ENCODE assay signal across 9 cellular contexts in the genomic region with DNA sequence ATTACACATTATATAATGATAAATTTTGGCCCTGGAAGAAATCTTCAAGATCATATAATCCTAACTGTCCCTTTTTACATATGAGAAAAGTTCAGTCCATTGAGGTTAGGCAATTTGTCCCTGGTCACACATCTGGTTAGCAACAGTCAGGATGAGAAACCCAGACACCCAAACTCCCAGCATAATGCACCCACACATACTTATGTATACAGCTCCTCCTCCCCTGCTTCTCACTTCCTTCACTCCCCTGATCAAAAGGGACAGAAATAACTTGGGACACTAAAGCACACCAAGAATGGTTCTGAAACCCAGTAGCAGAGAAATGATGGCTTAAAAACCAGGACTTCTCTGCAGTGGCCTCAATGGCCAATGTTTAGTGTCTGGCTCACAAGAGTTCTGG. TPM values are rescaled to one million over a fixed set of nuclear protein-coding genes. Genes with fewer than 3 reads are reported as not detected.
A peak's percentile ranks its signal among the peaks of the same experiment; 100 is the strongest.
DNase-seq lines count a peak whose midpoint lies in the region; ATAC-seq and TF ChIP-seq lines count a peak whose summit lies in the region.
"Had no signal": no experiment of that assay in that cellular context is flagged by ENCODE, and none has a peak within 500 bp of the region (broad histone marks: within the 10 kb centered on the region; RNA-seq: fewer than 3 reads in every experiment).

No MANE protein-coding gene starts in this region.

- H3K36me3 ChIP-seq in colonic mucosa (no peaks in the 10 kb centered on the region), mucosa of descending colon (ENCODE audit: low read depth) (no peaks in the 10 kb centered on the region), BE2C (peaks cover 19% of the 10 kb centered on the region)

- intact Hi-C loops in colonic mucosa (cut with DNase I) (no loop called here), mucosa of descending colon (cut with DNase I, micrococcal nuclease) (no loop called here)

- TF ChIP-seq CTCF in 22Rv1 (IDR thresholded peaks at IDR 0.05) (no peak), colonic mucosa (IDR thresholded peaks at IDR 0.05) (no peak), mucosa of descending colon (IDR thresholded peaks at IDR 0.05) (no peak), BE2C (IDR thresholded peaks at IDR 0.05; ENCODE audit: low read depth, low read length) (no peak)

- ATAC-seq in HG02798 (IDR thresholded peaks at IDR 0.05; ENCODE audit: poor library complexity, unreplicated experiment): peak; percentile 38
- peak; percentile 15 for ATAC-seq in mucosa of descending colon
- ATAC-seq in GM21723 (IDR thresholded peaks at IDR 0.05; ENCODE audit: unreplicated experiment): no peak

- peak overlapping the region; percentile 38 to 40 for H3K9ac ChIP-seq in colonic mucosa (ENCODE audit: low read depth in 2 of 2, low read length in 2 of 2)

- no peaks in the 10 kb centered on the region for H3K9me3 ChIP-seq in colonic mucosa
- no peaks in the 10 kb centered on the region for H3K9me3 ChIP-seq in mucosa of descending colon
- H3K9me3 ChIP-seq in BE2C: no peaks in the 10 kb centered on the region

- H3K4me1 ChIP-seq in colonic mucosa (peaks cover 6% of the 10 kb centered on the region), mucosa of descending colon (ENCODE audit: low read depth) (peaks cover 31% of the 10 kb centered on the region), BE2C (peaks cover 10% of the 10 kb centered on the region; the same call in 1 of the 2 replicates)

- no peaks in the 10 kb centered on the region for H3K27me3 ChIP-seq in colonic mucosa
- no peaks in the 10 kb centered on the region for H3K27me3 ChIP-seq in BE2C

- DNase-seq in colonic mucosa (no peak), mucosa of descending colon (no peak), BE2C (no peak), GF-D8 (lab: John Stamatoyannopoulos, UW) (no peak), NCI-H2227 treated with DMSO at 0.1 percent for 48 hours (lab: John Stamatoyannopoulos, UW) (no peak)
- DNase-seq: SIG-M5 had no signal

- H3K4me3 ChIP-seq in colonic mucosa (no peak overlapping the region), mucosa of descending colon (no peak overlapping the region), BE2C (ENCODE audit: low read depth, low read length) (no peak overlapping the region)

- H3K27ac ChIP-seq in 22Rv1 (peak overlapping the region; percentile 78), colonic mucosa (peak overlapping the region; percentile 87)

RNA-seq across cellular contexts. Expression of a gene that starts 11.1 kb away (rescaled TPM):
- 100 to 1,000 TPM; 154 to 158 TPM for total RNA-seq in colonic mucosa
- 100 to 1,000 TPM; 173 to 301 (median 248) TPM for total RNA-seq in mucosa of descending colon
- polyA plus RNA-seq in BE2C (2012; ENCODE audit: insufficient read depth, insufficient read length, low read depth): 308 TPM

RNA-seq across cellular contexts. Expression of a gene that starts 11.4 kb away (rescaled TPM):
- total RNA-seq in colonic mucosa: 10 to 100 TPM in 1 of 2 donors, 1 to 10 TPM in 1; 6.2 to 10.9 TPM
- total RNA-seq in mucosa of descending colon: 1 to 10 TPM; 7.5 to 9.4 (median 9.4) TPM
- polyA plus RNA-seq in BE2C (2012; ENCODE audit: insufficient read depth, insufficient read length, low read depth): 7.2 TPM

RNA-seq across cellular contexts. Expression of a gene that starts 33.9 kb away (rescaled TPM):
- total RNA-seq in colonic mucosa (10 to 100 TPM; 84.9 to 93.4 TPM), mucosa of descending colon (100 to 1,000 TPM in 2 of 3 donors, 10 to 100 TPM in 1; 82.0 to 114 (median 107) TPM)
- 282 TPM for polyA plus RNA-seq in BE2C (2012; ENCODE audit: insufficient read depth, insufficient read length, low read depth)

RNA-seq across cellular contexts. Expression of a gene that starts 36.5 kb away (rescaled TPM):
- total RNA-seq in colonic mucosa: not detected
- under 1 TPM in 1 of 3 donors, not detected in 2; 0.39 TPM for total RNA-seq in mucosa of descending colon
- polyA plus RNA-seq in BE2C (2012; ENCODE audit: insufficient read depth, insufficient read length, low read depth): not detected

RNA-seq across cellular contexts. Expression of a gene that starts 43.3 kb away (rescaled TPM):
- 10 to 100 TPM; 45.1 to 70.1 TPM for total RNA-seq in colonic mucosa
- 10 to 100 TPM; 37.9 to 52.1 (median 39.0) TPM for total RNA-seq in mucosa of descending colon
- 140 TPM for polyA plus RNA-seq in BE2C (2012; ENCODE audit: insufficient read depth, insufficient read length, low read depth)
